ENCODE assay signal across 1 cellular context in the genomic region with DNA sequence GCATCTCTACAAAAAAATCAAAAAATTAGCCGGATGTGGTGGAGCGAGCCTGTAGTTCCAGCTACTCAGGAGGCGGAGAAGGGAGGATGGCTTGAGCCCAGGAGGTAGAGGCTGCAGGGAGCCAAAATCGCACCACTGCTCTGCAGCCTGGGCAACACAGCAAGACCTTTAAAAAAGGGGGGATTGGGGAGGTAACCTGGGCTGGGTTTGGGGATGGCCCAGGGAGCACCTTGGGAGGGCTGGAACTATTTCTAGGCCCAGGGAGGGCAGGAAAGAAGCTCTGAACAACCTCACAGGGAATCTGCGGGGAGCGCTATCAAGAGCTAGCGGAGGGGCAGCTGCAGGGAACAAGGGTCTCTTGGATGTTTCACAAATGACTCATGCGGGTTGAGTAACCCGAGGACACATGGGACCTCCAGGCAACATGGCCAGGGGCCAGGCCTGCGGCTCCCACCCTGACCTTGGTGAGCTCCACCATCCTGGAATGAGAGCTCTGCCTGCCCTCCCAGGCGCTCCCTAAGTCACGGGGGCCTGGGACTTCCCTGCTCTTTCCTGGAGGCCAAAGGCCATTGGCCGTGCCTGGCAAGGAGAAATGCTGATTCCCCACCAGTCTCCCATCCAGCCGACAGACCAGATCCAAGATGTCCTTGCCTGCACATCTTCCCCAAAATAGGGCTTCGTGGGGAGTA.
TF ChIP-seq lines count a peak whose summit lies in the region.

No MANE protein-coding gene starts in this region.

TF ChIP-seq in HepG2, 621 proteins besides CTCF, POLR2A, EP300 and RAD21 (continued from another document and continues in another):
- TF ChIP-seq EHMT2 (IDR thresholded peaks at IDR 0.05; ENCODE audit: borderline replicate concordance, low read depth, low read length) (no peak), ZNF614 (CRISPR knock-in tag; IDR thresholded peaks at IDR 0.05; ENCODE audit: borderline replicate concordance) (peak; percentile 53; the same call in 1 of the 2 replicates), PAX8 (CRISPR knock-in tag; IDR thresholded peaks at IDR 0.05; ENCODE audit: borderline replicate concordance) (no peak), HOXD1 (CRISPR knock-in tag; IDR thresholded peaks at IDR 0.05) (peak; percentile 50; the same call in 1 of the 2 replicates), GTF3A (CRISPR knock-in tag; conservative IDR thresholded peaks at IDR 0.05) (no peak), ZNF350 (CRISPR knock-in tag; IDR thresholded peaks at IDR 0.05; ENCODE audit: borderline replicate concordance, low read depth) (peak; percentile 86), YY1 (IDR thresholded peaks at IDR 0.05; ENCODE audit: insufficient read depth, insufficient replicate concordance, low read depth, low read length) (peak; percentile 74), ZNF121 (CRISPR knock-in tag; IDR thresholded peaks at IDR 0.05) (peak; percentile 84), ZSCAN12 (CRISPR knock-in tag; IDR thresholded peaks at IDR 0.05) (0 out of 2 replicates have a peak, but pooled peaks have one; percentile 72), ZFP37 (CRISPR knock-in tag; IDR thresholded peaks at IDR 0.05; ENCODE audit: borderline replicate concordance) (peak; percentile 68), SPEN (CRISPR knock-in tag; IDR thresholded peaks at IDR 0.05; ENCODE audit: low read depth) (peak; percentile 76; the same call in 1 of the 2 replicates), ZNF563 (CRISPR knock-in tag; IDR thresholded peaks at IDR 0.05) (no peak), SNAPC2 (CRISPR knock-in tag; IDR thresholded peaks at IDR 0.05) (peak; percentile 62; the same call in 1 of the 2 replicates), ZNF652 (CRISPR knock-in tag; IDR thresholded peaks at IDR 0.05; ENCODE audit: borderline replicate concordance, low read depth) (no peak), BCL3 (CRISPR knock-in tag; IDR thresholded peaks at IDR 0.05) (peak; percentile 32; the same call in 1 of the 2 replicates), ZNF12 (CRISPR knock-in tag; IDR thresholded peaks at IDR 0.05) (peak; percentile 39; the same call in 1 of the 2 replicates), GFI1 (CRISPR knock-in tag; IDR thresholded peaks at IDR 0.05; ENCODE audit: borderline replicate concordance) (no peak), TCF7 (IDR thresholded peaks at IDR 0.05; ENCODE audit: low read depth) (peak; percentile 32; the same call in 1 of the 2 replicates), ATF7-NPFF (CRISPR knock-in tag; IDR thresholded peaks at IDR 0.05; ENCODE audit: low read depth) (no peak), ZNF629 (CRISPR knock-in tag; conservative IDR thresholded peaks at IDR 0.05) (no peak), ZNF468 (CRISPR knock-in tag; IDR thresholded peaks at IDR 0.05) (no peak), IKZF1 (IDR thresholded peaks at IDR 0.05) (no peak), HDAC2 (CRISPR knock-in tag; IDR thresholded peaks at IDR 0.05) (peak; percentile 90), POGZ (CRISPR knock-in tag; IDR thresholded peaks at IDR 0.05) (no peak; the same call in none of the 2 replicates), ZNF546 (CRISPR knock-in tag; conservative IDR thresholded peaks at IDR 0.05) (no peak), ZMYM4 (CRISPR knock-in tag; IDR thresholded peaks at IDR 0.05) (no peak), FIP1L1 (IDR thresholded peaks at IDR 0.05; ENCODE audit: borderline replicate concordance, insufficient read depth, low read depth, low read length) (no peak), PTBP1 (IDR thresholded peaks at IDR 0.05; ENCODE audit: low read depth, low read length, poor library complexity, severe bottlenecking) (no peak), ZNF20 (CRISPR knock-in tag; IDR thresholded peaks at IDR 0.05) (no peak), ZNF775 (CRISPR knock-in tag; IDR thresholded peaks at IDR 0.05; ENCODE audit: borderline replicate concordance) (no peak), ZNF777 (CRISPR knock-in tag; IDR thresholded peaks at IDR 0.05) (peak; percentile 36; the same call in 1 of the 2 replicates), ZNF407 (CRISPR knock-in tag; IDR thresholded peaks at IDR 0.05; ENCODE audit: not compliant biosample characterization) (no peak)
- TF ChIP-seq, protein P1, sequence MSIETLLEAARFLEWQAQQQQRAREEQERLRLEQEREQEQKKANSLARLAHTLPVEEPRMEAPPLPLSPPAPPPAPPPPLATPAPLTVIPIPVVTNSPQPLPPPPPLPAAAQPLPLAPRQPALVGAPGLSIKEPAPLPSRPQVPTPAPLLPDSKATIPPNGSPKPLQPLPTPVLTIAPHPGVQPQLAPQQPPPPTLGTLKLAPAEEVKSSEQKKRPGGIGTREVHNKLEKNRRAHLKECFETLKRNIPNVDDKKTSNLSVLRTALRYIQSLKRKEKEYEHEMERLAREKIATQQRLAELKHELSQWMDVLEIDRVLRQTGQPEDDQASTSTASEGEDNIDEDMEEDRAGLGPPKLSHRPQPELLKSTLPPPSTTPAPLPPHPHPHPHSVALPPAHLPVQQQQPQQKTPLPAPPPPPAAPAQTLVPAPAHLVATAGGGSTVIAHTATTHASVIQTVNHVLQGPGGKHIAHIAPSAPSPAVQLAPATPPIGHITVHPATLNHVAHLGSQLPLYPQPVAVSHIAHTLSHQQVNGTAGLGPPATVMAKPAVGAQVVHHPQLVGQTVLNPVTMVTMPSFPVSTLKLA (IDR thresholded peaks at IDR 0.05) = peak; percentile 49
- TF ChIP-seq, protein P2, sequence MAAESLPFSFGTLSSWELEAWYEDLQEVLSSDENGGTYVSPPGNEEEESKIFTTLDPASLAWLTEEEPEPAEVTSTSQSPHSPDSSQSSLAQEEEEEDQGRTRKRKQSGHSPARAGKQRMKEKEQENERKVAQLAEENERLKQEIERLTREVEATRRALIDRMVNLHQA (CRISPR knock-in tag; IDR thresholded peaks at IDR 0.05) = no peak
- TF ChIP-seq, protein P3, sequence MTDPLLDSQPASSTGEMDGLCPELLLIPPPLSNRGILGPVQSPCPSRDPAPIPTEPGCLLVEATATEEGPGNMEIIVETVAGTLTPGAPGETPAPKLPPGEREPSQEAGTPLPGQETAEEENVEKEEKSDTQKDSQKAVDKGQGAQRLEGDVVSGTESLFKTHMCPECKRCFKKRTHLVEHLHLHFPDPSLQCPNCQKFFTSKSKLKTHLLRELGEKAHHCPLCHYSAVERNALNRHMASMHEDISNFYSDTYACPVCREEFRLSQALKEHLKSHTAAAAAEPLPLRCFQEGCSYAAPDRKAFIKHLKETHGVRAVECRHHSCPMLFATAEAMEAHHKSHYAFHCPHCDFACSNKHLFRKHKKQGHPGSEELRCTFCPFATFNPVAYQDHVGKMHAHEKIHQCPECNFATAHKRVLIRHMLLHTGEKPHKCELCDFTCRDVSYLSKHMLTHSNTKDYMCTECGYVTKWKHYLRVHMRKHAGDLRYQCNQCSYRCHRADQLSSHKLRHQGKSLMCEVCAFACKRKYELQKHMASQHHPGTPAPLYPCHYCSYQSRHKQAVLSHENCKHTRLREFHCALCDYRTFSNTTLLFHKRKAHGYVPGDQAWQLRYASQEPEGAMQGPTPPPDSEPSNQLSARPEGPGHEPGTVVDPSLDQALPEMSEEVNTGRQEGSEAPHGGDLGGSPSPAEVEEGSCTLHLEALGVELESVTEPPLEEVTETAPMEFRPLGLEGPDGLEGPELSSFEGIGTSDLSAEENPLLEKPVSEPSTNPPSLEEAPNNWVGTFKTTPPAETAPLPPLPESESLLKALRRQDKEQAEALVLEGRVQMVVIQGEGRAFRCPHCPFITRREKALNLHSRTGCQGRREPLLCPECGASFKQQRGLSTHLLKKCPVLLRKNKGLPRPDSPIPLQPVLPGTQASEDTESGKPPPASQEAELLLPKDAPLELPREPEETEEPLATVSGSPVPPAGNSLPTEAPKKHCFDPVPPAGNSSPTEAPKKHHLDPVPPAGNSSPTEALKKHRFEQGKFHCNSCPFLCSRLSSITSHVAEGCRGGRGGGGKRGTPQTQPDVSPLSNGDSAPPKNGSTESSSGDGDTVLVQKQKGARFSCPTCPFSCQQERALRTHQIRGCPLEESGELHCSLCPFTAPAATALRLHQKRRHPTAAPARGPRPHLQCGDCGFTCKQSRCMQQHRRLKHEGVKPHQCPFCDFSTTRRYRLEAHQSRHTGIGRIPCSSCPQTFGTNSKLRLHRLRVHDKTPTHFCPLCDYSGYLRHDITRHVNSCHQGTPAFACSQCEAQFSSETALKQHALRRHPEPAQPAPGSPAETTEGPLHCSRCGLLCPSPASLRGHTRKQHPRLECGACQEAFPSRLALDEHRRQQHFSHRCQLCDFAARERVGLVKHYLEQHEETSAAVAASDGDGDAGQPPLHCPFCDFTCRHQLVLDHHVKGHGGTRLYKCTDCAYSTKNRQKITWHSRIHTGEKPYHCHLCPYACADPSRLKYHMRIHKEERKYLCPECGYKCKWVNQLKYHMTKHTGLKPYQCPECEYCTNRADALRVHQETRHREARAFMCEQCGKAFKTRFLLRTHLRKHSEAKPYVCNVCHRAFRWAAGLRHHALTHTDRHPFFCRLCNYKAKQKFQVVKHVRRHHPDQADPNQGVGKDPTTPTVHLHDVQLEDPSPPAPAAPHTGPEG (CRISPR knock-in tag; IDR thresholded peaks at IDR 0.05) = 0 out of 2 replicates have a peak, but pooled peaks have one; percentile 67
- TF ChIP-seq, protein P4, sequence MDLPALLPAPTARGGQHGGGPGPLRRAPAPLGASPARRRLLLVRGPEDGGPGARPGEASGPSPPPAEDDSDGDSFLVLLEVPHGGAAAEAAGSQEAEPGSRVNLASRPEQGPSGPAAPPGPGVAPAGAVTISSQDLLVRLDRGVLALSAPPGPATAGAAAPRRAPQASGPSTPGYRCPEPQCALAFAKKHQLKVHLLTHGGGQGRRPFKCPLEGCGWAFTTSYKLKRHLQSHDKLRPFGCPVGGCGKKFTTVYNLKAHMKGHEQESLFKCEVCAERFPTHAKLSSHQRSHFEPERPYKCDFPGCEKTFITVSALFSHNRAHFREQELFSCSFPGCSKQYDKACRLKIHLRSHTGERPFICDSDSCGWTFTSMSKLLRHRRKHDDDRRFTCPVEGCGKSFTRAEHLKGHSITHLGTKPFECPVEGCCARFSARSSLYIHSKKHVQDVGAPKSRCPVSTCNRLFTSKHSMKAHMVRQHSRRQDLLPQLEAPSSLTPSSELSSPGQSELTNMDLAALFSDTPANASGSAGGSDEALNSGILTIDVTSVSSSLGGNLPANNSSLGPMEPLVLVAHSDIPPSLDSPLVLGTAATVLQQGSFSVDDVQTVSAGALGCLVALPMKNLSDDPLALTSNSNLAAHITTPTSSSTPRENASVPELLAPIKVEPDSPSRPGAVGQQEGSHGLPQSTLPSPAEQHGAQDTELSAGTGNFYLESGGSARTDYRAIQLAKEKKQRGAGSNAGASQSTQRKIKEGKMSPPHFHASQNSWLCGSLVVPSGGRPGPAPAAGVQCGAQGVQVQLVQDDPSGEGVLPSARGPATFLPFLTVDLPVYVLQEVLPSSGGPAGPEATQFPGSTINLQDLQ (CRISPR knock-in tag; IDR thresholded peaks at IDR 0.05) = peak; percentile 50; the same call in 1 of the 2 replicates
